Comparison of ENCODE assay signal across 16 cellular contexts in the genomic region with DNA sequence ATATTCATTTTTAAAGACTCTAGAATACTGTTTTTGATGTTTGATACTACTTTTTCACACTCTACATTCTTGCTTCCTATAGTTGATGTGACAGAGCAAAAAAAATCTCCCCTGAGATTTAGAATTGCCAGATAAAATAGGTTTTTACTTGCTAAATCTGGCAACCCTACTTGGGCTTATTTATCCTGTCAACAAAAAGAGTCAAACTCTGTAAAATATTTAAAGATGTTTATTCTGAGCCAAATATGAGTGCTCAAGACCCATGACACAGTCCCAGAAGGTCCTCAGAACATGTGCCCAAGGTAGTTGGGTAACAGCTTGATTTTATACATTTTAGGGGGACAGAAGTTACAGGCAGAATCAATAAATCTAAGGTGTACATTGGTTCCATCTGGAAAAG.
"Had no signal": no experiment of that assay in that cellular context is flagged by ENCODE, and none has a peak within 500 bp of the region (broad histone marks: within the 10 kb centered on the region; RNA-seq: fewer than 3 reads in every experiment).

No MANE protein-coding gene starts in this region.

- H3K4me3 Mint-ChIP-seq: activated CD4-positive, alpha-beta memory T cell treated with anti-CD3 and anti-CD28 coated beads for 36 hours; activated CD4-positive, alpha-beta T cell treated with anti-CD3 and anti-CD28 coated beads for 36 hours; activated T-cell treated with anti-CD3 and anti-CD28 coated beads, Interleukin-2, amount 50 U/mL, for 24 hours; naive thymus-derived CD4-positive, alpha-beta T cell; stimulated activated naive CD8-positive, alpha-beta T cell treated with anti-CD3 and anti-CD28 coated beads, Interleukin-15, Interleukin-2, amounts not matched to agents 100 ng/mL and 50 ng/mL, for 24 hours; T-helper 1 cell treated with Interleukin-12 subunit alpha and Interleukin-12 subunit beta and Interleukin-4 antibody, amounts not matched to agents 30 μg/mL and 1 μg/mL, for 36 hours had no signal

- DNase-seq: activated CD4-positive, alpha-beta memory T cell treated with anti-CD3 and anti-CD28 coated beads for 36 hours; activated CD4-positive, alpha-beta T cell treated with anti-CD3 and anti-CD28 coated beads for 36 hours; activated effector memory CD4-positive, alpha-beta T cell treated with Interleukin-2 at 50 U/mL for 16 hours; activated naive CD4-positive, alpha-beta T cell treated with anti-CD3 and anti-CD28 coated beads, Interleukin-2, amount 50 U/mL, for 16 hours; activated T-cell treated with anti-CD3 and anti-CD28 coated beads, Interleukin-2, amount 50 U/mL, for 24 hours; adrenal gland; caudate nucleus; colonic mucosa; naive thymus-derived CD4-positive, alpha-beta T cell; right cardiac atrium; testis; WERI-Rb-1 had no signal

- H3K36me3 Mint-ChIP-seq: activated CD4-positive, alpha-beta memory T cell treated with anti-CD3 and anti-CD28 coated beads for 36 hours had no signal

- H3K9me3 ChIP-seq: adrenal gland, colonic mucosa, esophagus muscularis mucosa, testis had no signal

- H3K36me3 ChIP-seq: adrenal gland, colonic mucosa, esophagus muscularis mucosa, WERI-Rb-1 had no signal

- H3K27me3 Mint-ChIP-seq: activated CD4-positive, alpha-beta memory T cell treated with anti-CD3 and anti-CD28 coated beads for 36 hours; activated CD4-positive, alpha-beta T cell treated with anti-CD3 and anti-CD28 coated beads for 36 hours; activated T-cell treated with anti-CD3 and anti-CD28 coated beads, Interleukin-2, amount 50 U/mL, for 24 hours; naive thymus-derived CD4-positive, alpha-beta T cell; stimulated activated naive CD8-positive, alpha-beta T cell treated with anti-CD3 and anti-CD28 coated beads, Interleukin-15, Interleukin-2, amounts not matched to agents 100 ng/mL and 50 ng/mL, for 24 hours had no signal

- H3K4me3 ChIP-seq: adrenal gland, colonic mucosa, esophagus muscularis mucosa, testis had no signal

- H3K27ac Mint-ChIP-seq: activated CD4-positive, alpha-beta memory T cell treated with anti-CD3 and anti-CD28 coated beads for 36 hours; activated CD4-positive, alpha-beta T cell treated with anti-CD3 and anti-CD28 coated beads for 36 hours; activated T-cell treated with anti-CD3 and anti-CD28 coated beads, Interleukin-2, amount 50 U/mL, for 24 hours; naive thymus-derived CD4-positive, alpha-beta T cell; stimulated activated naive CD8-positive, alpha-beta T cell treated with anti-CD3 and anti-CD28 coated beads, Interleukin-15, Interleukin-2, amounts not matched to agents 100 ng/mL and 50 ng/mL, for 24 hours; T-helper 1 cell treated with Interleukin-12 subunit alpha and Interleukin-12 subunit beta and Interleukin-4 antibody, amounts not matched to agents 30 μg/mL and 1 μg/mL, for 36 hours had no signal

- FAIRE-seq: urothelium cell line had no signal

- H3K4me1 ChIP-seq: adrenal gland, testis had no signal

- H3K27me3 ChIP-seq: adrenal gland, colonic mucosa, esophagus muscularis mucosa, testis had no signal

- H3K9me3 Mint-ChIP-seq: activated CD4-positive, alpha-beta memory T cell treated with anti-CD3 and anti-CD28 coated beads for 36 hours; activated T-cell treated with anti-CD3 and anti-CD28 coated beads, Interleukin-2, amount 50 U/mL, for 24 hours; stimulated activated naive CD8-positive, alpha-beta T cell treated with anti-CD3 and anti-CD28 coated beads, Interleukin-15, Interleukin-2, amounts not matched to agents 100 ng/mL and 50 ng/mL, for 24 hours; T-helper 1 cell treated with Interleukin-12 subunit alpha and Interleukin-12 subunit beta and Interleukin-4 antibody, amounts not matched to agents 30 μg/mL and 1 μg/mL, for 36 hours had no signal

- H3K27ac ChIP-seq: adrenal gland, colonic mucosa, esophagus muscularis mucosa, testis, WERI-Rb-1 had no signal
